In the genomic region with DNA sequence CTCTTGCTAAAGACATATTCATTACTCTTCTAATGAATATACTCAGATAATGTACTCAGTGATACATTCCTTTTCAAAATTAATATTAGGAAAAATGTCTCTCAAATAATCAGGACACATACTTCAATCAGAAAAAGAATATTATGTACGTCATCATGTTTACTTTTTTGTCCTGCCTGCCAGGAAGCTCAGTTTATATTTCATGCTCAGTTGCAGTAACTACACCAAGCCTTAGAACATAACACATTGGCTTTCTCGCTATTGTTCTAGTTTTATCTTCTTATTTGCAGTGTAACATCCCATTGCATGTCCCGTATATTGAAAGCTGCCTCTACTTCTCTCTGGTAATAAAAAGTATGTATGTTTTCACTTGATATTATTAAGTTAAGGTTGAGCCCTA, we compare ENCODE assay signal across 14 cellular contexts.
DNase-seq lines count a peak whose midpoint lies in the region; ATAC-seq and TF ChIP-seq lines count a peak whose summit lies in the region.
"Had no signal": no experiment of that assay in that cellular context is flagged by ENCODE, and none has a peak within 500 bp of the region (broad histone marks: within the 10 kb centered on the region; RNA-seq: fewer than 3 reads in every experiment).

No MANE protein-coding gene starts in this region.

- H4K20me1 ChIP-seq in IMR-90 (ENCODE audit: insufficient read depth, low read length) (no peaks in the 10 kb centered on the region), OCI-LY7 (ENCODE audit: insufficient read depth, low read length) (no peaks in the 10 kb centered on the region)

- WGBS in IMR-90 (ENCODE audit: extremely low coverage in 2 of 2, insufficient read length in 1 of 2), 2 experiments, result no CpG with 5 or more reads among the region's 3 CpGs

- H3K23ac ChIP-seq in IMR-90 (ENCODE audit: low read depth, low read length), result no peak overlapping the region

- H2AFZ ChIP-seq in IMR-90 (replicated peaks; ENCODE audit: low read length, poor library complexity) (no peak overlapping the region), OCI-LY7 (ENCODE audit: low read length) (no peak overlapping the region)

- H3K56ac ChIP-seq in IMR-90 (ENCODE audit: extremely low read depth, insufficient read depth, low read length), result no peak overlapping the region

- H3K9ac ChIP-seq in IMR-90 (ENCODE audit: low read depth, low read length), result no peak overlapping the region

- H3K4me1 Mint-ChIP-seq in activated CD4-positive, alpha-beta T cell treated with anti-CD3 and anti-CD28 coated beads for 36 hours, result peaks cover 38% of the 10 kb centered on the region

- intact Hi-C loops in IMR-90 (cut with micrococcal nuclease), result no loop called here
- intact Hi-C loops in OCI-LY7 (cut with micrococcal nuclease; ENCODE audit: unreplicated experiment), result loop anchor here (10.0 kb wide), 1 partner anchor 948 kb away; no protein-coding TSS in a partner anchor
- intact Hi-C loops in activated CD4-positive, alpha-beta T cell treated with anti-CD3 and anti-CD28 coated beads for 36 hours (cut with DNase I, micrococcal nuclease), result loop anchor here in 1 of 2 experiments (10.0 kb wide), 2 partner anchors 942 to 982 kb away; no protein-coding TSS in a partner anchor

- H3K27ac Mint-ChIP-seq in activated CD4-positive, alpha-beta T cell treated with anti-CD3 and anti-CD28 coated beads for 36 hours, result no peak overlapping the region
- H3K27ac Mint-ChIP-seq: CD8-positive, alpha-beta T cell had no signal

- no peak overlapping the region for H3K18ac ChIP-seq in IMR-90 (ENCODE audit: low read depth, low read length)

- CTCF ChIA-PET in IMR-90 (lab: Yijun Ruan, JAX) (interaction anchor here (0.7 kb wide), 1 partner anchor 222 kb away, joined by 3 read pairs; no protein-coding TSS in a partner anchor), OCI-LY7 (lab: Charles Lee; ENCODE audit: unreplicated experiment) (interaction anchor here (0.6 to 1.6 kb wide), 8 partner anchors 11 to 234 kb away, joined by 3 to 5 read pairs (median 4); no protein-coding TSS in a partner anchor)
- CTCF ChIA-PET in activated CD4-positive, alpha-beta T cell treated with anti-CD3 and anti-CD28 coated beads for 36 hours (lab: Charles Lee), result interaction anchor here (0.7 to 2.0 kb wide), 3 partner anchors 27 to 944 kb away, joined by 3 to 4 read pairs (median 3); no protein-coding TSS in a partner anchor

- no peak overlapping the region for H3K14ac ChIP-seq in IMR-90 (replicated peaks; ENCODE audit: low read depth, low read length)

- TF ChIP-seq POLR2A in IMR-90 (IDR thresholded peaks at IDR 0.05; ENCODE audit: low read depth, low read length), result no peak

- BruUV-seq in IMR-90 (replicated peaks; lab: Mats Ljungman, UMichigan), result no TSS peak
- BruUV-seq in OCI-LY7 (replicated peaks; lab: Mats Ljungman, UMichigan), result no TSS peak

- H3K9me3 ChIP-seq in IMR-90 (ENCODE audit: control insufficient read depth, insufficient read depth, low read length) (no peaks in the 10 kb centered on the region), OCI-LY7 (ENCODE audit: low read length) (peaks cover 7% of the 10 kb centered on the region)

- H2AK5ac ChIP-seq in IMR-90 (ENCODE audit: low read depth, low read length), result no peak overlapping the region

- no peak overlapping the region for H3K27ac ChIP-seq in IMR-90 (ENCODE audit: insufficient read depth, low read length)
- peak overlapping the region; percentile 99 for H3K27ac ChIP-seq in OCI-LY7 (ENCODE audit: low read depth, low read length, poor library complexity, severe bottlenecking)

- no peaks in the 10 kb centered on the region for H3K36me3 ChIP-seq in IMR-90 (ENCODE audit: control insufficient read depth, insufficient read depth, low read length)
- peaks cover 2% of the 10 kb centered on the region for H3K36me3 ChIP-seq in OCI-LY7 (ENCODE audit: insufficient read depth, low read length)

- H3K4ac ChIP-seq in IMR-90 (ENCODE audit: low read depth, low read length), result no peak overlapping the region

- H3K9me3 Mint-ChIP-seq in activated CD4-positive, alpha-beta T cell treated with anti-CD3 and anti-CD28 coated beads for 36 hours (ENCODE audit: low read depth), result peaks cover 4% of the 10 kb centered on the region

- dilution Hi-C loops in IMR-90 (cut with HindIII; ENCODE audit: low sequenced_read_pairs, unreplicated experiment), result no loop called here

- H2BK5ac ChIP-seq in IMR-90 (ENCODE audit: low read depth, low read length, poor library complexity, severe bottlenecking), result no peak overlapping the region

- peak; percentile 25; the same call in 1 of the 2 replicates for ATAC-seq in IMR-90 (ENCODE audit: low read depth)
- ATAC-seq in activated CD4-positive, alpha-beta T cell treated with anti-CD3 and anti-CD28 coated beads for 36 hours, result no peak
- ATAC-seq: CD8-positive, alpha-beta T cell; GM12878; HepG2 had no signal

- H3K9me1 ChIP-seq in IMR-90 (ENCODE audit: insufficient read depth, low read length), result no peaks in the 10 kb centered on the region

- POLR2A ChIA-PET in IMR-90 (lab: Charles Lee; ENCODE audit: unreplicated experiment), result no interaction called here
- POLR2A ChIA-PET in OCI-LY7 (lab: Charles Lee), result interaction anchor here (0.5 to 18.1 kb wide), 31 partner anchors 9 to 983 kb away, joined by 3 to 1356 read pairs (median 6); partner anchors contain the start of gene BCL6
- POLR2A ChIA-PET in activated CD4-positive, alpha-beta T cell treated with anti-CD3 and anti-CD28 coated beads for 36 hours (lab: Charles Lee), result no interaction called here

- peaks cover 36% of the 10 kb centered on the region; the same call in 1 of the 2 replicates for H3K79me2 ChIP-seq in OCI-LY7 (ENCODE audit: insufficient read depth, low read depth, low read length)

- in situ Hi-C loops in IMR-90 (cut with MboI; ENCODE audit: low sequenced_read_pairs), result no loop called here

- H3K4me3 Mint-ChIP-seq in activated CD4-positive, alpha-beta T cell treated with anti-CD3 and anti-CD28 coated beads for 36 hours, result no peak overlapping the region
- H3K4me3 Mint-ChIP-seq: CD8-positive, alpha-beta T cell; H9 had no signal

- DNase-seq in IMR-90 (no peak), OCI-LY7 (ENCODE audit: low spot score) (no peak), iris pigment epithelial cell (ENCODE audit: low read depth) (peak; percentile 64), NCI-H748 (lab: John Stamatoyannopoulos, UW; ENCODE audit: unreplicated experiment) (no peak), mucosa of gallbladder (ENCODE audit: low spot score) (no peak)
- DNase-seq in activated CD4-positive, alpha-beta T cell treated with anti-CD3 and anti-CD28 coated beads for 36 hours, result no peak
- DNase-seq: AML-193; Calu3; CD8-positive, alpha-beta T cell; DMS79 treated with DMSO at 0.1 percent for 48 hours; EL; H9 had no signal

- H2BK120ac ChIP-seq in IMR-90 (ENCODE audit: low read depth, low read length), result no peak overlapping the region

- no peak overlapping the region for H2BK20ac ChIP-seq in IMR-90 (ENCODE audit: low read depth, low read length)

- no peak overlapping the region for H4K5ac ChIP-seq in IMR-90 (ENCODE audit: low read depth, low read length)

- H3K4me2 ChIP-seq in IMR-90 (ENCODE audit: low read depth, low read length), result no peak overlapping the region
- H3K4me2 ChIP-seq in OCI-LY7 (ENCODE audit: low read length), result peak overlapping the region; percentile 86

- TF ChIP-seq CTCF in IMR-90 (conservative IDR thresholded peaks at IDR 0.05; ENCODE audit: low read depth, low read length), result no peak
- no peak for TF ChIP-seq CTCF in OCI-LY7 (conservative IDR thresholded peaks at IDR 0.05; ENCODE audit: low read length)

- peaks cover 5% of the 10 kb centered on the region for H3K36me3 Mint-ChIP-seq in activated CD4-positive, alpha-beta T cell treated with anti-CD3 and anti-CD28 coated beads for 36 hours (ENCODE audit: low read depth)
- H3K36me3 Mint-ChIP-seq: CD8-positive, alpha-beta T cell had no signal

- no peak overlapping the region for H4K8ac ChIP-seq in IMR-90 (ENCODE audit: low read depth in 2 of 2, low read length in 2 of 2)

- no peaks in the 10 kb centered on the region for H3K27me3 Mint-ChIP-seq in activated CD4-positive, alpha-beta T cell treated with anti-CD3 and anti-CD28 coated beads for 36 hours

- H3K4me1 ChIP-seq in IMR-90 (ENCODE audit: control insufficient read depth, insufficient read depth, low read length) (peaks cover 6% of the 10 kb centered on the region), OCI-LY7 (ENCODE audit: insufficient read depth, low read length, poor library complexity, severe bottlenecking) (peaks cover 99% of the 10 kb centered on the region)

- no peak overlapping the region for H4K91ac ChIP-seq in IMR-90 (ENCODE audit: insufficient read depth, low read depth, low read length)

- H3K79me1 ChIP-seq in IMR-90 (ENCODE audit: low read depth in 1 of 2, low read length in 2 of 2), result no peaks in the 10 kb centered on the region

- no peak for TF ChIP-seq RAD21 in IMR-90 (IDR thresholded peaks at IDR 0.05; ENCODE audit: low read length)

- H2AK9ac ChIP-seq in IMR-90 (replicated peaks; ENCODE audit: low read depth, low read length, poor library complexity), result no peak overlapping the region

- H3K9me2 ChIP-seq in OCI-LY7 (ENCODE audit: insufficient read depth, low read length), result no peaks in the 10 kb centered on the region

- H3K4me3 ChIP-seq in IMR-90 (ENCODE audit: insufficient read depth, low read depth, low read length) (no peak overlapping the region), OCI-LY7 (ENCODE audit: low read depth, low read length, poor library complexity, severe bottlenecking) (peak overlapping the region; percentile 54)
- H3K4me3 ChIP-seq: GM12878 had no signal

- H2BK15ac ChIP-seq in IMR-90 (ENCODE audit: low read depth, low read length), result no peak overlapping the region

- H3K27me3 ChIP-seq in IMR-90 (ENCODE audit: control insufficient read depth, insufficient read depth, low read length), result peaks cover 2% of the 10 kb centered on the region; the same call in 1 of the 2 replicates

TF ChIP-seq in IMR-90, 13 proteins besides CTCF, POLR2A, EP300 and RAD21 (continues in another document):
- no peak for TF ChIP-seq RCOR1 (IDR thresholded peaks at IDR 0.05; ENCODE audit: insufficient replicate concordance, low read length)
- no peak for TF ChIP-seq MAZ (IDR thresholded peaks at IDR 0.05; ENCODE audit: borderline replicate concordance, low read depth, low read length)
- no peak for TF ChIP-seq CHD1 (IDR thresholded peaks at IDR 0.05; ENCODE audit: low read depth, low read length)
- no peak for TF ChIP-seq CEBPB (IDR thresholded peaks at IDR 0.05; ENCODE audit: low read depth, low read length)
- TF ChIP-seq BHLHE40 (IDR thresholded peaks at IDR 0.05; ENCODE audit: low read depth, low read length), result no peak
- no peak for TF ChIP-seq MXI1 (IDR thresholded peaks at IDR 0.05; ENCODE audit: borderline replicate concordance, low read depth, low read length)
- TF ChIP-seq FOS (IDR thresholded peaks at IDR 0.05; ENCODE audit: low read depth, low read length), result no peak
- TF ChIP-seq MAFK (IDR thresholded peaks at IDR 0.05; ENCODE audit: low read depth, low read length), result no peak
- no peak for TF ChIP-seq RFX5 (IDR thresholded peaks at IDR 0.05; ENCODE audit: low read depth, low read length)
